ENCODE assay signal across 35 cellular contexts in genomic region chr3:84522893-84523292, GRCh38.
"Had no signal": no experiment of that assay in that cellular context is flagged by ENCODE, and none has a peak within 500 bp of the region (broad histone marks: within the 10 kb centered on the region; RNA-seq: fewer than 3 reads in every experiment).

No MANE protein-coding gene starts in this region.

- H3K4me3 ChIP-seq: MG63 had no signal

- DNase-seq: Karpas-422, Kasumi-1, KG1, MG63, MM.1S, MV-4-11, NCI-H1048, NCI-H1092, NCI-H1092 treated with DMSO at 0.1 percent for 48 hours, NCI-H1105, NCI-H1105 treated with DMSO at 0.1 percent for 48 hours, NCI-H1417, NCI-H1417 treated with DMSO at 0.1 percent for 48 hours, NCI-H1436, NCI-H1436 treated with DMSO at 0.1 percent for 48 hours, NCI-H146, NCI-H1694, NCI-H1694 treated with DMSO at 0.1 percent for 48 hours, NCI-H187, NCI-H187 treated with DMSO at 0.1 percent for 48 hours, NCI-H1930, NCI-H2029, NCI-H2029 treated with DMSO at 0.1 percent for 48 hours, NCI-H2081, NCI-H2081 treated with DMSO at 0.1 percent for 48 hours, NCI-H2107, NCI-H2171, NCI-H2171 treated with DMSO at 0.1 percent for 48 hours, NCI-H2227 treated with DMSO at 0.1 percent for 48 hours, NCI-H226, NCI-H345, NCI-H446, NCI-H446 treated with DMSO at 0.1 percent for 48 hours, NCI-H510A had no signal

- H3K4me2 ChIP-seq: KMS-11 had no signal

- H3K36me3 ChIP-seq: MG63 had no signal

- H3K9ac ChIP-seq: KMS-11 had no signal

- H3K27me3 ChIP-seq: MG63 had no signal

- H3K27ac ChIP-seq: KMS-11 had no signal

- H3K9me3 ChIP-seq: MG63 had no signal
